9 cellular contexts compared by ENCODE assay signal in the genomic region with DNA sequence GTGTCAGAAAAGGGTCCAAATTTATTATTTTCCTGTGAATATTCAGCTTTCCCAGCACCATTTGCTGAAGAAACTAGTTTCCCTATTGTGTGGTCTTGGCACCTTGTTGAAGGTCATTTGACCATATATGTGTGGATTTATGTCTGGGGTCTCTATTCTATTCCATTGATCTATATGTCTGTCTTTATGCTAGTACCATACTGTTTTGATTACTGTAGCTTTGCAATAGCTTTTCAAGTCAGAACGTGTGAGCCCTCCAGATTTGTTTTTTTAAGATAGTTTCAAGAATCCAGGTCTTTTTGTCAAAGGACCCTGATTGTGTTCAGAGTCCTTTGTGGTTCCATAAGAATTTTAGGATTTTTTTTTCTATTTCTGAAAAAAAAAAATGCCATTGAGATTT.
"Had no signal": no experiment of that assay in that cellular context is flagged by ENCODE, and none has a peak within 500 bp of the region (broad histone marks: within the 10 kb centered on the region; RNA-seq: fewer than 3 reads in every experiment).

No MANE protein-coding gene starts in this region.

- DNase-seq: GM23248, GOT3, H9, HCEC 1CT, KG1 had no signal

- H3K9ac ChIP-seq: GM23248 had no signal

- H3K27ac ChIP-seq: GM23248, HL-60 had no signal

- H2AFZ ChIP-seq: GM23248 had no signal

- FAIRE-seq: H54, HepG2 had no signal

- H3K4me1 Mint-ChIP-seq: IgD-negative memory B cell had no signal

- H3K4me3 Mint-ChIP-seq: H9, IgD-negative memory B cell had no signal

- ATAC-seq: HepG2 had no signal

- H3K4me3 ChIP-seq: GM23248 had no signal

- H3K27ac Mint-ChIP-seq: H9, IgD-negative memory B cell had no signal

- H3K36me3 Mint-ChIP-seq: IgD-negative memory B cell had no signal
